In the genomic region with DNA sequence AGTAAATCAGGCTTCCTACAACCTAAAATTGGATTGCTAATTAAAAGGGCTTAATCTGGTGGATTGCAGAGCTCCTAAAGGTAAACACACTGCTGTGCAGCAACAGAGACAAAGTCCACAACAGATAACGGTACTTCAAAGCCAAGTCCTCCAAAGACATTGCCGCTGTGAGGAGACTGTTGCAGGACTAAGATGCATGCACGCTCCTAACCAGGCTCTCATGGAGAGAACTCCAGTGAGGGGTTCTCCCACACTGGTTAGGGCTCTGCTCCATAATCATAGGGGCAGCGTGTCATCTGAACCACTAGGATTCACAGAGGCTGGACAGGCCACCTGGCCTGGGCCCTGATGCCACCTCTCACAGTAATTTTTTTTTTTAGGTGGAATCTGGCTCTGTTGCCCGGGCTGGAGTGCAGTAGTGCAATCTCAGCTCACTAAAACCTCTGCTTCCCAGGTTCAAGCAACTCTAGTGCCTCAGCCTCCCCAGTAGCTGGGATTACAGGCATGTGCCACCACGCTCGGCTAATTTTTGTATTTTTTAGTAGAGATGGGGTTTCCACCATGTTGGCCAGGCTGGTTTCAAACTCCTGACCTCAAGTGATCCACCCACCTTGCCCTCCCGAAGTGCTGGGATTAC, we compare ENCODE assay signal across 23 cellular contexts. TPM values are rescaled to one million over a fixed set of nuclear protein-coding genes. Genes with fewer than 3 reads are reported as not detected.
DNase-seq lines count a peak whose midpoint lies in the region; ATAC-seq, FAIRE-seq and TF ChIP-seq lines count a peak whose summit lies in the region.
"Had no signal": no experiment of that assay in that cellular context is flagged by ENCODE, and none has a peak within 500 bp of the region (broad histone marks: within the 10 kb centered on the region; RNA-seq: fewer than 3 reads in every experiment).

No MANE protein-coding gene starts in this region.

- H3K9me3 ChIP-seq in body of pancreas: no peaks in the 10 kb centered on the region
- no peaks in the 10 kb centered on the region for H3K9me3 ChIP-seq in liver (ENCODE audit: control insufficient read depth in 4 of 4, low read length in 3 of 4)
- no peaks in the 10 kb centered on the region for H3K9me3 ChIP-seq in pancreas
- H3K9me3 ChIP-seq: Peyer's patch, SJSA1 had no signal

- no peaks in the 10 kb centered on the region for H3F3A ChIP-seq in GM23338 (replicated peaks; ENCODE audit: low read depth)

- H3K9me3 Mint-ChIP-seq in GM23338: no peaks in the 10 kb centered on the region
- H3K9me3 Mint-ChIP-seq: CD14-positive monocyte had no signal

- H3K27ac ChIP-seq in GM23338 (ENCODE audit: low read depth) (no peak overlapping the region), body of pancreas (peak overlapping the region; percentile 71 to 86 (median 73)), liver (ENCODE audit: low read depth in 1 of 2, low read length in 2 of 2) (peak overlapping the region; percentile 22 to 59), pancreas (peak overlapping the region; percentile 40 to 58 (median 42))
- H3K27ac ChIP-seq: HL-60, KMS-11, SJSA1 had no signal

- no peak overlapping the region for H3K4me2 ChIP-seq in GM23338
- H3K4me2 ChIP-seq: KMS-11 had no signal

- H3K36me3 ChIP-seq in GM23338 (ENCODE audit: insufficient read depth) (no peaks in the 10 kb centered on the region), body of pancreas (replicated peaks in 1 of 2; ENCODE audit: insufficient read depth in 1 of 2, low read depth in 2 of 2) (no peaks in the 10 kb centered on the region), liver (ENCODE audit: control insufficient read depth in 4 of 4, insufficient read depth in 3 of 4, low read depth in 1 of 4, low read length in 3 of 4) (peaks cover 0 to 11% (median 3%) of the 10 kb centered on the region in 4 donors), pancreas (no peaks in the 10 kb centered on the region)

- TF ChIP-seq CTCF in GM23338 (conservative IDR thresholded peaks at IDR 0.05; ENCODE audit: low read depth in 2 of 2) (no peak), body of pancreas (IDR thresholded peaks at IDR 0.05) (no peak), liver (IDR thresholded peaks at IDR 0.05; ENCODE audit: low read depth, low read length, missing input control) (no peak), pancreas (IDR thresholded peaks at IDR 0.05) (no peak), GM13977 (IDR thresholded peaks at IDR 0.05; ENCODE audit: extremely low read depth, insufficient read depth, missing control alignments) (no peak), lower leg skin (IDR thresholded peaks at IDR 0.05) (no peak)

- ATAC-seq in GM23338: no peak
- peak; percentile 39 for ATAC-seq in body of pancreas
- ATAC-seq in pancreas: peak; percentile 18 to 52 (median 48)
- ATAC-seq: Right ventricle myocardium inferior had no signal

- H3K27ac Mint-ChIP-seq in GM23338: peak overlapping the region; percentile 40; the same call in 1 of the 2 replicates

- no peaks in the 10 kb centered on the region for H3K27me3 ChIP-seq in GM23338 (ENCODE audit: insufficient read depth)
- no peaks in the 10 kb centered on the region for H3K27me3 ChIP-seq in body of pancreas
- no peaks in the 10 kb centered on the region for H3K27me3 ChIP-seq in liver (ENCODE audit: control insufficient read depth in 4 of 4, insufficient read depth in 4 of 4, low read length in 3 of 4)
- H3K27me3 ChIP-seq in pancreas: no peaks in the 10 kb centered on the region
- H3K27me3 ChIP-seq: Peyer's patch, SJSA1 had no signal

- no peak for TF ChIP-seq POLR2A in body of pancreas (IDR thresholded peaks at IDR 0.05)
- no peak for TF ChIP-seq POLR2A in lower leg skin (IDR thresholded peaks at IDR 0.05)

- H3K4me1 ChIP-seq in GM23338 (ENCODE audit: insufficient read depth) (peaks cover 19% of the 10 kb centered on the region; the same call in 1 of the 2 replicates), body of pancreas (peaks cover 92% of the 10 kb centered on the region), liver (ENCODE audit: control insufficient read depth in 4 of 4, insufficient read depth in 4 of 4, low read length in 3 of 4) (peaks cover 10 to 41% (median 21%) of the 10 kb centered on the region in 4 donors), pancreas (peaks cover 37 to 55% (median 38%) of the 10 kb centered on the region in 3 donors)

- H2AFZ ChIP-seq in GM23338: no peak overlapping the region

- whole genome bisulfite sequencing in body of pancreas, 2 donors: 44 to 45% methylated on average over 6 to 8 of the region's 8 CpGs
- WGBS in liver: 39% methylated on average over 8 of the region's 8 CpGs
- WGBS in pancreas, 2 donors: 43 to 47% methylated on average over 8 of the region's 8 CpGs
- WGBS in lower leg skin, 2 donors: 93 to 95% methylated on average over 8 of the region's 8 CpGs

- H4K20me1 ChIP-seq in GM23338 (replicated peaks; ENCODE audit: insufficient read depth): peaks cover 48% of the 10 kb centered on the region

- no peak for FAIRE-seq in pancreas (lab: Jason Lieb, UNC)
- FAIRE-seq: A204.1 had no signal

- in situ Hi-C loops in GM13977 (cut with MboI; ENCODE audit: low pct_unique_long_range_greater_than_20kb, low sequenced_read_pairs, unreplicated experiment): no loop called here

- peak; percentile 44 to 59 for TF ChIP-seq RAD21 in liver (IDR thresholded peaks at IDR 0.05)

- peaks cover 2% of the 10 kb centered on the region for H3K27me3 Mint-ChIP-seq in GM23338 (ENCODE audit: insufficient read depth, low read depth, poor library complexity)

- H3K9ac ChIP-seq in liver (ENCODE audit: low read depth in 1 of 2, low read length in 2 of 2): no peak overlapping the region
- H3K9ac ChIP-seq: KMS-11 had no signal

- H3K4me3 ChIP-seq in GM23338: no peak overlapping the region
- H3K4me3 ChIP-seq in body of pancreas: no peak overlapping the region
- H3K4me3 ChIP-seq in liver (ENCODE audit: low read depth in 1 of 3, low read length in 3 of 3): no peak overlapping the region
- H3K4me3 ChIP-seq in pancreas: no peak overlapping the region
- H3K4me3 ChIP-seq in lower leg skin (ENCODE audit: low read depth, poor library complexity, severe bottlenecking): no peak overlapping the region
- H3K4me3 ChIP-seq: Peyer's patch, SJSA1 had no signal

- no peak for DNase-seq in GM23338 (ENCODE audit: low spot score)
- peak in 2 of 4 donors; percentile 39 to 42 for DNase-seq in body of pancreas
- peak in 1 of 6 donors; percentile 8 for DNase-seq in pancreas
- no peak for DNase-seq in GM13977 (ENCODE audit: low spot score)
- no peak for DNase-seq in lower leg skin (ENCODE audit: low spot score in 2 of 2)
- no peak for DNase-seq in stimulated activated CD4-positive, alpha-beta T cell treated with anti-CD3 and anti-CD28 coated beads, Interleukin-4, amount 100 ng/mL, for 24 hours
- DNase-seq: EL, HCEC 1CT, IMR-90, NCI-H1092 treated with DMSO at 0.1 percent for 48 hours, NCI-H1436 treated with DMSO at 0.1 percent for 48 hours, NCI-H2029, NCI-H226, NCI-H510A treated with DMSO at 0.1 percent for 48 hours, NCI-H748 treated with DMSO at 0.1 percent for 48 hours had no signal

- no peaks in the 10 kb centered on the region for H3K9me2 ChIP-seq in GM23338 (ENCODE audit: insufficient read depth)

- intact Hi-C loops in body of pancreas (cut with DNase I): no loop called here
- intact Hi-C loops in pancreas (cut with DNase I): no loop called here
- intact Hi-C loops in lower leg skin (cut with DNase I; ENCODE audit: low total_unique reads): loop anchor here (5.0 kb wide), 1 partner anchor 52 kb away; no protein-coding TSS in a partner anchor

- H3K4me1 Mint-ChIP-seq in GM23338: peaks cover 27% of the 10 kb centered on the region

- H3K36me3 Mint-ChIP-seq in GM23338 (ENCODE audit: low read depth): peaks cover 4% of the 10 kb centered on the region; the same call in 2 of the 3 replicates

- no peak overlapping the region for H3K4me3 Mint-ChIP-seq in GM23338
- H3K4me3 Mint-ChIP-seq: CD14-positive monocyte had no signal

- peaks cover 77% of the 10 kb centered on the region for H3K79me2 ChIP-seq in GM23338 (replicated peaks; ENCODE audit: insufficient read depth)

TF ChIP-seq in GM23338, 12 proteins besides CTCF, POLR2A, EP300 and RAD21 (continues in another document):
- no peak for TF ChIP-seq ZNF331 (CRISPR knock-in tag; IDR thresholded peaks at IDR 0.05; ENCODE audit: low read depth)
- TF ChIP-seq POLR2AphosphoS5 (IDR thresholded peaks at IDR 0.05; ENCODE audit: low read depth): no peak
- no peak for TF ChIP-seq EZH2 (IDR thresholded peaks at IDR 0.05; ENCODE audit: low read depth, unreplicated experiment)

TF ChIP-seq in liver, 16 proteins besides CTCF, POLR2A, EP300 and RAD21 (continues in another document):
- TF ChIP-seq FOXA1 (IDR thresholded peaks at IDR 0.05) (peak; percentile 57), YY1 (IDR thresholded peaks at IDR 0.05) (peak; percentile 77), RXRA (IDR thresholded peaks at IDR 0.05) (peak; percentile 62 to 85), SP1 (IDR thresholded peaks at IDR 0.05) (peak; percentile 59), TAF1 (conservative IDR thresholded peaks at IDR 0.05) (no peak), NR2F2 (IDR thresholded peaks at IDR 0.05) (no peak), HNF4G (IDR thresholded peaks at IDR 0.05) (peak; percentile 94), HNF4A (conservative IDR thresholded peaks at IDR 0.05) (peak; percentile 97 to 98), FOXA2 (IDR thresholded peaks at IDR 0.05) (peak; percentile 87), EGR1 (IDR thresholded peaks at IDR 0.05; ENCODE audit: low read depth in 2 of 2) (peak in 1 of 2 donors; percentile 62), GABPA (IDR thresholded peaks at IDR 0.05 in 1 of 2, conservative IDR thresholded peaks at IDR 0.05 in 1 of 2) (peak in 1 of 2 donors; percentile 28), JUND (IDR thresholded peaks at IDR 0.05) (peak; percentile 66 to 80)
- TF ChIP-seq, protein P1, sequence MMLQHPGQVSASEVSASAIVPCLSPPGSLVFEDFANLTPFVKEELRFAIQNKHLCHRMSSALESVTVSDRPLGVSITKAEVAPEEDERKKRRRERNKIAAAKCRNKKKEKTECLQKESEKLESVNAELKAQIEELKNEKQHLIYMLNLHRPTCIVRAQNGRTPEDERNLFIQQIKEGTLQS (IDR thresholded peaks at IDR 0.05): peak; percentile 58
- TF ChIP-seq, protein P2, sequence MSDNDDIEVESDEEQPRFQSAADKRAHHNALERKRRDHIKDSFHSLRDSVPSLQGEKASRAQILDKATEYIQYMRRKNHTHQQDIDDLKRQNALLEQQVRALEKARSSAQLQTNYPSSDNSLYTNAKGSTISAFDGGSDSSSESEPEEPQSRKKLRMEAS (IDR thresholded peaks at IDR 0.05): peak; percentile 72

RNA-seq across cellular contexts. Expression of a gene that starts 56.9 kb away (rescaled TPM):
- total RNA-seq in GM23338 (2014; rRNA removed; shearing (Covaris generic)): 17.7 and 19.1 TPM in 2 replicates
- 13.0 and 14.8 TPM in 2 replicates for polyA plus RNA-seq in GM23338 (2016; fragmentation: Nextera tagmentation; extraction: Ambion mirVana)
- total RNA-seq in body of pancreas: 10 to 100 TPM; 64.3 to 73.2 TPM
- 10 to 100 TPM; 19.5 to 55.1 TPM for total RNA-seq in liver
- 10 to 100 TPM; 18.2 to 35.6 TPM for polyA plus RNA-seq in liver
- total RNA-seq in pancreas: 10 to 100 TPM; 54.8 to 75.3 (median 62.1) TPM
- 10 to 100 TPM; 39.1 to 45.4 TPM for polyA plus RNA-seq in pancreas
- total RNA-seq in lower leg skin: 10 to 100 TPM; 22.9 to 47.2 (median 31.2) TPM
